Comparison of ENCODE assay signal across 10 cellular contexts in the genomic region with DNA sequence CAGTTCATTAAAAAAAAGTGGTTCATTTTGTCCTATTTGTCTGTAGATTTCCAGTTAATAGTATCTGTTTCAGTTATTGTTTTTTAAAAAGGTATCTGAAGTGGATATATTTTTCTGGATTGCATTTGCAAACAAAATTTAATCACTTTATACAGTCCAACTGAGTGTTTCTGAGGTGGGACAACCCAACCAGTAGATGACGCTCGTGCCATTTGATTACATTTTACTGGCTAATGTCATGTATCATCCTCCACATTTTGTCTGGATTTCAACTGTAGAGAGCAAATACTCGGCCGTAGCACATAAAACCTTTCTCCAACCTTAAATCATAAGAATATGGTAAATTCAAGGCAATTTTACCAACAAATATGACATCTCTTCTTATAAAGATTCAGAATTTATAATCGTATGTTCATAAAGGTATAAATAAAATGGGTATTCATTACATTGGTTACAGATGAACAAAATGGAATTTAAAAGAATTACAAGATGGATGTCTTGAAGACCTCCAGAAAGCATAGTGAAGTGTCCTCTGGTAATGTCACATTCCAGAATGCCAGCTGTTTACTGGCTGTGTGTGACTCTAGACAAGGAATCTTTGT.
DNase-seq lines count a peak whose midpoint lies in the region; ATAC-seq and TF ChIP-seq lines count a peak whose summit lies in the region.
"Had no signal": no experiment of that assay in that cellular context is flagged by ENCODE, and none has a peak within 500 bp of the region (broad histone marks: within the 10 kb centered on the region; RNA-seq: fewer than 3 reads in every experiment).

No MANE protein-coding gene starts in this region.

- no peak overlapping the region for H2AFZ ChIP-seq in OCI-LY3 (ENCODE audit: low read depth, low read length)

- no peak overlapping the region for H3K9ac ChIP-seq in OCI-LY3 (ENCODE audit: low read length)

- H3K79me2 ChIP-seq in OCI-LY3 (ENCODE audit: low read length) = no peaks in the 10 kb centered on the region

- no peak overlapping the region for H3K4me3 ChIP-seq in H7 (ENCODE audit: insufficient read depth, low read depth, low read length)
- no peak overlapping the region for H3K4me3 ChIP-seq in OCI-LY3 (ENCODE audit: low read length)
- no peak overlapping the region for H3K4me3 ChIP-seq in epithelial cell of proximal tubule (ENCODE audit: low read depth, low read length)

- H3K36me3 ChIP-seq in H7 (replicated peaks; ENCODE audit: control insufficient read depth, insufficient read depth, low read length) (no peaks in the 10 kb centered on the region), OCI-LY3 (replicated peaks; ENCODE audit: low read depth, low read length) (no peaks in the 10 kb centered on the region)

- no peak overlapping the region for H3K27ac ChIP-seq in OCI-LY3 (ENCODE audit: low read length)

- no peak overlapping the region for H3K4me2 ChIP-seq in OCI-LY3 (ENCODE audit: low read length)

- DNase-seq in AG20443 (ENCODE audit: low spot score) (peak; percentile 27), H7 (peak; percentile 8), epithelial cell of proximal tubule (ENCODE audit: low read depth) (no peak)
- no peak for DNase-seq in activated effector memory CD4-positive, alpha-beta T cell treated with Interleukin-2 at 50 U/mL for 16 hours
- DNase-seq: activated CD8-positive, alpha-beta memory T cell treated with anti-CD3 and anti-CD28 coated beads for 24 hours; retina had no signal

- H4K20me1 ChIP-seq in OCI-LY3 (ENCODE audit: insufficient read depth, low read length) = no peaks in the 10 kb centered on the region

- no peaks in the 10 kb centered on the region for H3K9me3 ChIP-seq in OCI-LY3 (ENCODE audit: insufficient read depth, low read length)

- H3K27me3 ChIP-seq in H7 (ENCODE audit: control insufficient read depth, insufficient read depth, low read length) (no peaks in the 10 kb centered on the region), OCI-LY3 (ENCODE audit: low read depth, low read length) (0 out of 2 replicates have a peak, but pooled peaks cover 3% of the 10 kb centered on the region)

- peak; percentile 62 for TF ChIP-seq CTCF in OCI-LY3 (IDR thresholded peaks at IDR 0.05; ENCODE audit: low read depth, low read length)
- TF ChIP-seq CTCF in epithelial cell of proximal tubule (conservative IDR thresholded peaks at IDR 0.05; ENCODE audit: low read depth, low read length) = peak; percentile 31

- H3K4me1 ChIP-seq in OCI-LY3 (ENCODE audit: low read length) = no peaks in the 10 kb centered on the region

- ATAC-seq in GM19395 (IDR thresholded peaks at IDR 0.05; ENCODE audit: unreplicated experiment) (no peak), HG03280 (IDR thresholded peaks at IDR 0.05; ENCODE audit: unreplicated experiment) (no peak), GM19397 (IDR thresholded peaks at IDR 0.05; ENCODE audit: unreplicated experiment) (no peak)

Comparison
In these comparisons a context has a peak if more than half of its experiments do, and no peak if none do; other contexts are left out.
1. DNase-seq: peak in AG20443 (single experiment) and H7 (single experiment); none in epithelial cell of proximal tubule (single experiment) and activated effector memory CD4-positive, alpha-beta T cell treated with Interleukin-2 at 50 U/mL for 16 hours (single experiment).